7 cellular contexts compared by ENCODE assay signal in genomic region chr19:57746580-57747471, GRCh38. TPM values are rescaled to one million over a fixed set of nuclear protein-coding genes. Genes with fewer than 3 reads are reported as not detected.
DNase-seq lines count a peak whose midpoint lies in the region; ATAC-seq, FAIRE-seq and TF ChIP-seq lines count a peak whose summit lies in the region.

TSS of gene ZNF776 (plus strand) at chr19:57746815. CDS start at chr19:57747059, 244 bp downstream.

- peak within 1 kb of the TSS; percentile 78 for H3K9ac ChIP-seq in GM12878 (ENCODE audit: control insufficient read depth, insufficient read depth, low read length)

- in situ Hi-C loops in GM12878 (cut with MboI) = no loop called here

- no peak for TF ChIP-seq RAD21 in GM12878 (IDR thresholded peaks at IDR 0.05; ENCODE audit: insufficient read depth, low read depth, low read length)

- intact Hi-C loops in GM12878 (cut with micrococcal nuclease; ENCODE audit: unreplicated experiment) = loop anchor here (2.0 kb wide), 1 partner anchor 532 kb away; the partner anchor contains the start of gene ZNF8

- RAD21 ChIA-PET in GM12878 (lab: Charles Lee; ENCODE audit: unreplicated experiment) = interaction anchor here (0.6 to 1.0 kb wide), 2 partner anchors 73 to 210 kb away, joined by 3 to 4 read pairs; no protein-coding TSS in a partner anchor

- SMC1A ChIA-PET in GM12878 (lab: Charles Lee; ENCODE audit: uncharacterized antibody, unreplicated experiment) = interaction anchor here (0.6 to 1.7 kb wide), 5 partner anchors 9 to 725 kb away, joined by 3 to 7 read pairs (median 3); no protein-coding TSS in a partner anchor

- POLR2A ChIA-PET in GM12878 (lab: Charles Lee) = interaction anchor here (0.5 to 1.2 kb wide), 4 partner anchors 19 to 103 kb away, joined by 3 to 5 read pairs (median 4); partner anchors contain the start of gene ZNF671

- peaks cover 35% of the 10 kb centered on the region for H3K9me3 ChIP-seq in GM12878 (replicated peaks; ENCODE audit: control insufficient read depth, insufficient read depth, low read length)

- DNase-seq in NCI-H187 treated with DMSO at 0.1 percent for 48 hours (lab: John Stamatoyannopoulos, UW) (peak; percentile 85), T-helper 22 cell (ENCODE audit: low read depth) (peak; percentile 65), GM12878 (ENCODE audit: low read depth, low spot score) (peak; percentile 84), hypothalamus (lab: John Stamatoyannopoulos, UW) (peak; percentile 6 to 94 (median 67)), retina (peak; percentile 94)

- H3K4me1 ChIP-seq in GM12878 (ENCODE audit: control insufficient read depth, insufficient read depth, low read length) = no peaks in the 10 kb centered on the region

- peak within 1 kb of the TSS; percentile 85 for H3K4me2 ChIP-seq in GM12878 (ENCODE audit: control insufficient read depth, insufficient read depth)

- FAIRE-seq in GM12878 (lab: Jason Lieb, UNC) = peak; percentile 92

- WGBS in GM12878 (ENCODE audit: insufficient coverage, insufficient replicate concordance, low lambda C conversion rate, missing lambda C conversion rate) = 2% methylated on average over 37 of the region's 51 CpGs

- peak; percentile 88 for TF ChIP-seq POLR2A in GM12878 (IDR thresholded peaks at IDR 0.05; ENCODE audit: low read depth, low read length)

- H3K79me2 ChIP-seq in GM12878 (ENCODE audit: control insufficient read depth, insufficient read depth, low read length) = peaks cover 26% of the 10 kb centered on the region

- BruUV-seq in GM12878 (replicated peaks; lab: Mats Ljungman, UMichigan) = TSS peak; percentile 82

- peak; percentile 89 for ATAC-seq in GM18508 (IDR thresholded peaks at IDR 0.05; ENCODE audit: insufficient read depth, unreplicated experiment)
- peak; percentile 87 for ATAC-seq in HG02970 (IDR thresholded peaks at IDR 0.05; ENCODE audit: low FRiP score, unreplicated experiment)
- ATAC-seq in GM12878 = peak; percentile 99

- H3K4me3 ChIP-seq in GM12878 = peak within 1 kb of the TSS; percentile 96

- H2AFZ ChIP-seq in GM12878 (ENCODE audit: control insufficient read depth, low read depth, low read length) = peak within 1 kb of the TSS; percentile 90

- no peak for TF ChIP-seq EP300 in GM12878 (IDR thresholded peaks at IDR 0.05; ENCODE audit: borderline replicate concordance in 1 of 2, control insufficient read depth in 1 of 2, low read depth in 2 of 2, low read length in 2 of 2)

- H3K27ac ChIP-seq in GM12878 (ENCODE audit: control insufficient read depth, insufficient read depth) = peak within 1 kb of the TSS; percentile 83

- no peaks in the 10 kb centered on the region for H4K20me1 ChIP-seq in GM12878 (ENCODE audit: control insufficient read depth, insufficient read depth)

- TF ChIP-seq CTCF in GM12878 (IDR thresholded peaks at IDR 0.05 in 2 of 3, conservative IDR thresholded peaks at IDR 0.05 in 1 of 3; ENCODE audit: control insufficient read depth in 2 of 3, extremely low read depth in 1 of 3, insufficient read depth in 1 of 3, low read depth in 3 of 3, low read length in 3 of 3) = no peak

- H3K36me3 ChIP-seq in GM12878 (ENCODE audit: control insufficient read depth in 2 of 2, insufficient read depth in 2 of 2, low read length in 1 of 2) = peaks cover 7 to 29% of the 10 kb centered on the region in 2 experiments

- CTCF ChIA-PET in GM12878 (lab: Yijun Ruan, JAX) = interaction anchor here (1.2 to 1.6 kb wide), 3 partner anchors 9 to 773 kb away, joined by 3 to 9 read pairs (median 5); partner anchors contain the start of gene ZBTB45

- H3K27me3 ChIP-seq in GM12878 (replicated peaks in 1 of 2; ENCODE audit: control insufficient read depth in 2 of 2, insufficient read depth in 2 of 2, low read length in 1 of 2) = no peaks in the 10 kb centered on the region

TF ChIP-seq in GM12878, 131 proteins besides CTCF, POLR2A, EP300 and RAD21 (continues in another document):
- TF ChIP-seq SUPT20H (IDR thresholded peaks at IDR 0.05; ENCODE audit: borderline replicate concordance, control insufficient read depth, low read depth, low read length) = no peak
- no peak for TF ChIP-seq BHLHE40 (IDR thresholded peaks at IDR 0.05; ENCODE audit: borderline replicate concordance in 1 of 2, low read depth in 2 of 2, low read length in 1 of 2)
- peak; percentile 38 for TF ChIP-seq NKRF (conservative IDR thresholded peaks at IDR 0.05)
- no peak for TF ChIP-seq HSF1 (IDR thresholded peaks at IDR 0.05; ENCODE audit: low read depth, low read length)
- TF ChIP-seq CEBPZ (IDR thresholded peaks at IDR 0.05; ENCODE audit: low read depth, low read length) = peak; percentile 76
- TF ChIP-seq TAF1 (IDR thresholded peaks at IDR 0.05; ENCODE audit: borderline replicate concordance, low read depth, low read length) = 0 out of 2 replicates have a peak, but pooled peaks have one; percentile 28
- TF ChIP-seq ATF7 (IDR thresholded peaks at IDR 0.05; ENCODE audit: low read depth) = 0 out of 2 replicates have a peak, but pooled peaks have one; percentile 12
- TF ChIP-seq RUNX3 (IDR thresholded peaks at IDR 0.05; ENCODE audit: low read length) = peak; percentile 38; the same call in 1 of the 2 replicates
- no peak for TF ChIP-seq SREBF1 (IDR thresholded peaks at IDR 0.05; ENCODE audit: low read length)
- TF ChIP-seq IKZF1 (conservative IDR thresholded peaks at IDR 0.05) = peak; percentile 82

RNA-seq across cellular contexts. Expression of gene ZNF776, which starts in this region (rescaled TPM):
- total RNA-seq in GM12878 (2013; cell fraction: nucleolus; rRNA removed) = 39.1 and 42.6 TPM in 2 replicates
- 13.7 and 14.5 TPM in 2 replicates for total RNA-seq in GM12878 (2014; rRNA removed)
- total RNA-seq in GM12878 (2014; rRNA removed; fragmentation: Illumina TruSeq; extraction: Trizol) = 15.0 and 16.3 TPM in 2 replicates
- total RNA-seq in GM12878 (2021) = 10.3 and 11.3 TPM in 2 replicates
- polyA plus RNA-seq in GM12878 (2011; ENCODE audit: low read depth) = 6.6 TPM
- polyA plus RNA-seq in GM12878 (2011; rRNA removed) = 14.0 and 15.7 TPM in 2 replicates
- 10.1 and 12.4 TPM in 2 replicates for polyA plus RNA-seq in GM12878 (2011; cell fraction: cytosol; rRNA removed)
- polyA plus RNA-seq in GM12878 (2011; cell fraction: nucleus; rRNA removed) = 16.0 and 19.8 TPM in 2 replicates
- polyA plus RNA-seq in GM12878 (2012) = 6.3 and 7.6 TPM in 2 replicates
- polyA plus RNA-seq in GM12878 (2014; fragmentation: Illumina TruSeq; extraction: Trizol) = 11.5 and 12.2 TPM in 2 replicates
- 1 to 10 TPM; 1.9 to 3.1 TPM for polyA plus RNA-seq in GM12878 (2014; fragmentation: Nextera tagmentation; extraction: Ambion mirVana)
- polyA plus RNA-seq in GM12878 (2014; rRNA removed) = 12.6 and 13.1 TPM in 2 replicates
- polyA plus RNA-seq in GM12878 (2016; fragmentation: Nextera tagmentation; extraction: Ambion mirVana) = 1 to 10 TPM; 7.4 to 8.2 TPM
- polyA minus RNA-seq in GM12878 (2011; rRNA and poly(A)+ RNA removed) = 12.6 and 18.3 TPM in 2 replicates
- 6.0 and 7.2 TPM in 2 replicates for polyA minus RNA-seq in GM12878 (2011; cell fraction: cytosol; rRNA and poly(A)+ RNA removed)
- polyA minus RNA-seq in GM12878 (2011; cell fraction: nucleus; rRNA and poly(A)+ RNA removed) = 50.3 and 75.4 TPM in 2 replicates

Comparison
In these comparisons a context has a peak if more than half of its experiments do, and no peak if none do; other contexts are left out.
1. Peak in every context shown above with its lines: DNase-seq, ATAC-seq, H3K4me3 ChIP-seq and H3K27ac ChIP-seq.